In the genomic region with DNA sequence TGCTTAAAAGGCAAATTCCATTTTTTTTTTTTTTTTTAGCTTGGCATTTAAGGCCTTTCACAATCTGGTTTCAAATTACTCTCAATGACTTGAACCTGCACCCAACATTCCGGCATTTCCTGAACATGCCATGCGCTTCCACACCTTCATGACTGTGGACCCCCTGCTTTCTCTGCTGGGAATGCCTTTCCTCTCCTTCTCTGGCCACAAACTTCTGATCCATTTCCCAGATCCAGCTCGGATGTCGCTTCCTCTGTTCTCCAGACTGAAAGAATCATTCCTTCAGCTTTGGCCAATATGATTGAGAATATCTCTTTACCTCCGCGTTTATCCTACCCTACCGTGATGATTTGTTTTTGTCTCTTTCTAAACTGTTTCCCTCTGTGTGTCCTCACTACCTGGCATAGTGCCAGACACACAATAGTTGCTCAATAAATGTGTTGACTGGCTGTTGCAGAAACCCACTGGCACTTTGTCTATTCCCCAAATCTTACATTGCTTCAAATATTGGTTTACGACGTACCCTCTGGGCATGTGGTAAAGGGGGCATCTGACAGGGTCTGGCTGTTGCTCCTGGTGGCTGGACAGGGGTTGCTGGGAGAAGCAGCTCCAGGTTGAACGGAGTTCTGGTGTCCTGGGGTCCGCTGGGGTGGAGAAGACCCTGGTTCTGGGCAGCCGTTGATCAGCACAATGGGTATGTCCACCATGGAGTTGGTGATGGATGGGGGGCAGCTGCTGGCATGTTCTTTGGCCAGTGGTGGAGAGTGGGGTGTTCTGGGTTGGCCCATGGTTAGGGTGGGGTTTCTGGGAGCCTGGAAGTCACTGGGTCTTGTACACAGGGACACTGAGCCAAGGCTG, we compare ENCODE assay signal across 12 cellular contexts. TPM values are rescaled to one million over a fixed set of nuclear protein-coding genes. Genes with fewer than 3 reads are reported as not detected.
DNase-seq lines count a peak whose midpoint lies in the region; ATAC-seq, FAIRE-seq and TF ChIP-seq lines count a peak whose summit lies in the region.
"Had no signal": no experiment of that assay in that cellular context is flagged by ENCODE, and none has a peak within 500 bp of the region (broad histone marks: within the 10 kb centered on the region; RNA-seq: fewer than 3 reads in every experiment).

No MANE protein-coding gene starts in this region.

- no peak for ATAC-seq in K562
- ATAC-seq in naive thymus-derived CD4-positive, alpha-beta T cell = no peak

- DNase-seq in AG20443 (ENCODE audit: low spot score) (peak; percentile 57), HL-60 (ENCODE audit: low read depth in 1 of 2, low spot score in 1 of 2) (peak; percentile 23 to 53), K562 (ENCODE audit: extremely low read depth in 1 of 4, low spot score in 3 of 4) (no peak), NCI-H2196 (lab: John Stamatoyannopoulos, UW; ENCODE audit: unreplicated experiment) (no peak), RPMI8226 (no peak), mesendoderm (no peak), cortex of kidney (lab: John Stamatoyannopoulos, UW) (no peak)
- DNase-seq in naive thymus-derived CD4-positive, alpha-beta T cell = no peak
- DNase-seq: NCI-H1417, testis had no signal

- H3K27ac Mint-ChIP-seq in naive thymus-derived CD4-positive, alpha-beta T cell = peak overlapping the region; percentile 4 to 99 (median 68)

- H2AFZ ChIP-seq in K562 (ENCODE audit: low read depth, low read length) = no peak overlapping the region

- intact Hi-C loops in K562 (cut with micrococcal nuclease) = no loop called here
- intact Hi-C loops in naive thymus-derived CD4-positive, alpha-beta T cell (cut with micrococcal nuclease) = no loop called here

- H3K27ac ChIP-seq in HL-60 (replicated peaks) (no peak overlapping the region), K562 (ENCODE audit: extremely low read depth, low read depth, low read length) (no peak overlapping the region), mesendoderm (ENCODE audit: low read depth, low read length) (no peak overlapping the region)
- no peak overlapping the region for H3K27ac ChIP-seq in naive thymus-derived CD4-positive, alpha-beta T cell (ENCODE audit: low read depth, low read length)
- H3K27ac ChIP-seq: ovary, testis, VCaP had no signal

- TF ChIP-seq EP300 in K562 (IDR thresholded peaks at IDR 0.05; ENCODE audit: low read length) = no peak

- H3K56ac ChIP-seq in mesendoderm (ENCODE audit: low read length) = no peak overlapping the region

- H2BK120ac ChIP-seq in mesendoderm (ENCODE audit: low read depth, low read length) = no peak overlapping the region

- TF ChIP-seq CTCF in HL-60 (IDR thresholded peaks at IDR 0.05; ENCODE audit: insufficient read depth, low read length) (no peak), K562 (IDR thresholded peaks at IDR 0.05 in 2 of 3, conservative IDR thresholded peaks at IDR 0.05 in 1 of 3; ENCODE audit: insufficient read depth in 2 of 3, low read depth in 1 of 3, low read length in 3 of 3) (no peak)

- peak overlapping the region in 1 of 10 donors; percentile 0 for H3K4me3 Mint-ChIP-seq in naive thymus-derived CD4-positive, alpha-beta T cell

- TF ChIP-seq POLR2A in K562 (conservative IDR thresholded peaks at IDR 0.05) = no peak

- no TSS peak for BruUV-seq in K562 (replicated peaks; lab: Mats Ljungman, UMichigan)

- no peak overlapping the region for H2BK15ac ChIP-seq in mesendoderm (replicated peaks; ENCODE audit: low read depth)

- H3K23ac ChIP-seq in mesendoderm (ENCODE audit: low read length) = no peak overlapping the region

- H3K4me1 ChIP-seq in K562 (replicated peaks in 1 of 2; ENCODE audit: control insufficient read depth in 2 of 2, insufficient read depth in 2 of 2, low read length in 2 of 2) = peaks cover 38 to 39% of the 10 kb centered on the region in 2 experiments
- H3K4me1 ChIP-seq in naive thymus-derived CD4-positive, alpha-beta T cell (ENCODE audit: control insufficient read depth in 2 of 2, insufficient read depth in 2 of 2, low read length in 2 of 2) = peaks cover 25 to 31% of the 10 kb centered on the region in 2 donors
- H3K4me1 ChIP-seq in mesendoderm (ENCODE audit: control insufficient read depth, low read depth, low read length) = peaks cover 33% of the 10 kb centered on the region
- H3K4me1 ChIP-seq: testis had no signal

- H2BK5ac ChIP-seq in mesendoderm (ENCODE audit: low read length) = no peak overlapping the region

- FAIRE-seq in K562 (lab: Jason Lieb, UNC) = no peak

- CTCF ChIA-PET in K562 (lab: Yijun Ruan, JAX; ENCODE audit: low intra/inter-chr PET ratio) = no interaction called here
- CTCF ChIA-PET in naive thymus-derived CD4-positive, alpha-beta T cell (lab: Charles Lee) = interaction anchor here (0.7 kb wide), 1 partner anchor 10 kb away, joined by 3 read pairs; no protein-coding TSS in a partner anchor

- no peaks in the 10 kb centered on the region for H3K27me3 Mint-ChIP-seq in naive thymus-derived CD4-positive, alpha-beta T cell

- H3K4me2 ChIP-seq in K562 (ENCODE audit: insufficient read depth, low read length) (no peak overlapping the region), mesendoderm (ENCODE audit: low read length) (no peak overlapping the region)

- no peak overlapping the region for H4K8ac ChIP-seq in mesendoderm (ENCODE audit: low read depth, low read length)

- POLR2A ChIA-PET in K562 (lab: Yijun Ruan, JAX) = interaction anchor here (0.6 to 2.9 kb wide), 5 partner anchors 11 to 1036 kb away, joined by 3 to 13 read pairs (median 3); no protein-coding TSS in a partner anchor
- POLR2A ChIA-PET in naive thymus-derived CD4-positive, alpha-beta T cell (lab: Charles Lee) = interaction anchor here (0.5 to 1.1 kb wide), 4 partner anchors 10 to 40 kb away, joined by 3 to 6 read pairs (median 4); no protein-coding TSS in a partner anchor

- H3K4ac ChIP-seq in mesendoderm (ENCODE audit: low read depth, low read length) = no peak overlapping the region

- H3K4me3 ChIP-seq in HL-60 (replicated peaks; ENCODE audit: insufficient read depth, low read length) (no peak overlapping the region), K562 (no peak overlapping the region), mesendoderm (ENCODE audit: low read length) (no peak overlapping the region)
- no peak overlapping the region for H3K4me3 ChIP-seq in naive thymus-derived CD4-positive, alpha-beta T cell (ENCODE audit: low read length)
- H3K4me3 ChIP-seq: ovary, testis had no signal

- H3K27me3 ChIP-seq in HL-60 (ENCODE audit: insufficient read depth, poor library complexity, severe bottlenecking) (peaks cover 30% of the 10 kb centered on the region), K562 (ENCODE audit: control insufficient read depth in 2 of 2, insufficient read depth in 2 of 2, low read length in 2 of 2) (no peaks in the 10 kb centered on the region), mesendoderm (ENCODE audit: insufficient read depth, low read length, poor library complexity) (no peaks in the 10 kb centered on the region)
- no peaks in the 10 kb centered on the region for H3K27me3 ChIP-seq in naive thymus-derived CD4-positive, alpha-beta T cell (ENCODE audit: control insufficient read depth in 2 of 2, insufficient read depth in 2 of 2, low read length in 2 of 2)
- H3K27me3 ChIP-seq: ovary, testis had no signal

- H3K4me1 Mint-ChIP-seq in naive thymus-derived CD4-positive, alpha-beta T cell = peaks cover 31 to 85% (median 78%) of the 10 kb centered on the region in 7 donors

- H3K9ac ChIP-seq in K562 (ENCODE audit: insufficient read depth in 1 of 2, low read depth in 2 of 2, low read length in 2 of 2) = no peak overlapping the region
- no peak overlapping the region for H3K9ac ChIP-seq in mesendoderm (ENCODE audit: low read length)

- no peaks in the 10 kb centered on the region for H4K20me1 ChIP-seq in K562 (replicated peaks; ENCODE audit: control insufficient read depth, insufficient read depth, low read length)

- no peak overlapping the region for H4K5ac ChIP-seq in mesendoderm (ENCODE audit: low read length)

- no peak overlapping the region for H2AK5ac ChIP-seq in mesendoderm (ENCODE audit: low read length)

- no peak overlapping the region for H3K18ac ChIP-seq in mesendoderm (ENCODE audit: low read length)

- in situ Hi-C loops in K562 (cut with MboI) = no loop called here

- peaks cover 0 to 2% (median 0%) of the 10 kb centered on the region in 5 donors for H3K36me3 Mint-ChIP-seq in naive thymus-derived CD4-positive, alpha-beta T cell

- H3K9me3 ChIP-seq in K562 (replicated peaks; ENCODE audit: control insufficient read depth, insufficient read depth, low read depth, low read length) = no peaks in the 10 kb centered on the region
- H3K9me3 ChIP-seq in naive thymus-derived CD4-positive, alpha-beta T cell (ENCODE audit: control insufficient read depth in 2 of 3, low read length in 3 of 3) = no peaks in the 10 kb centered on the region
- H3K9me3 ChIP-seq: ovary, testis had no signal

- H3K36me3 ChIP-seq in K562 (ENCODE audit: control insufficient read depth, insufficient read depth, low read length) (no peaks in the 10 kb centered on the region), mesendoderm (ENCODE audit: control insufficient read depth, insufficient read depth, low read length) (no peaks in the 10 kb centered on the region)
- no peaks in the 10 kb centered on the region for H3K36me3 ChIP-seq in naive thymus-derived CD4-positive, alpha-beta T cell (ENCODE audit: control insufficient read depth in 2 of 3, insufficient read depth in 3 of 3, low read length in 3 of 3)
- H3K36me3 ChIP-seq: ovary had no signal

- no peaks in the 10 kb centered on the region for H3K9me1 ChIP-seq in K562 (ENCODE audit: control insufficient read depth, insufficient read depth, low read length)

- no peaks in the 10 kb centered on the region for H3K9me3 Mint-ChIP-seq in naive thymus-derived CD4-positive, alpha-beta T cell

- 38% methylated on average over 12 of the region's 12 CpGs for WGBS in K562 (ENCODE audit: insufficient coverage, low coverage, missing lambda C conversion rate)
- WGBS in mesendoderm (ENCODE audit: extremely low coverage, insufficient coverage, low lambda C conversion rate) = no CpG with 5 or more reads among the region's 12 CpGs

- TF ChIP-seq RAD21 in K562 (CRISPR knock-in tag; conservative IDR thresholded peaks at IDR 0.05 in 1 of 2, IDR thresholded peaks at IDR 0.05 in 1 of 2) = no peak

- no peaks in the 10 kb centered on the region for H3K79me1 ChIP-seq in mesendoderm (ENCODE audit: low read length)

- H3K79me2 ChIP-seq in K562 (ENCODE audit: control insufficient read depth, insufficient read depth, low read length) = no peaks in the 10 kb centered on the region
- no peaks in the 10 kb centered on the region for H3K79me2 ChIP-seq in mesendoderm (ENCODE audit: control insufficient read depth, insufficient read depth, low read length)

RNA-seq across cellular contexts. Expression of gene TNS4, which starts 14.7 kb away (rescaled TPM):
- 2.1 and 5.8 TPM in 2 replicates for total RNA-seq in K562 (2011; cell fraction: chromatin; rRNA removed; ENCODE audit: low replicate concordance)
- total RNA-seq in K562 (2011; cell fraction: nucleolus; rRNA removed) = 1.4 and 1.7 TPM in 2 replicates
- total RNA-seq in K562 (2011; cell fraction: nucleoplasm; rRNA removed) = 2.7 and 2.8 TPM in 2 replicates
- 0.18 and 0.24 TPM in 2 replicates for total RNA-seq in K562 (2014; rRNA removed)
- 0.06 and 0.11 TPM in 2 replicates for total RNA-seq in K562 (2014; rRNA removed; fragmentation: Illumina TruSeq; extraction: Trizol)
- total RNA-seq in K562 (2015; rRNA removed; fragmentation: Illumina TruSeq; extraction: Trizol) = not detected in 2 replicates
- total RNA-seq in K562 (2021) = 0.73 and 0.78 TPM in 2 replicates
- 0.15 and 0.53 TPM in 2 replicates for polyA plus RNA-seq in K562 (2011; rRNA removed)
- polyA plus RNA-seq in K562 (2011; cell fraction: cytosol; rRNA removed) = 0.09 and 0.89 TPM in 2 replicates
- polyA plus RNA-seq in K562 (2011; cell fraction: nucleus; rRNA removed) = 0.38 and 4.1 TPM in 2 replicates
- 0.49 and 1.4 TPM in 2 replicates for polyA plus RNA-seq in K562 (2012)
- 0.54 and 0.61 TPM in 2 replicates for polyA plus RNA-seq in K562 (2014; fragmentation: Illumina TruSeq; extraction: Trizol)
- under 1 TPM; 0.04 to 0.07 TPM for polyA plus RNA-seq in K562 (2014; fragmentation: Nextera tagmentation; extraction: Ambion mirVana)
- polyA plus RNA-seq in K562 (2014; rRNA removed) = 0.29 and 0.40 TPM in 2 replicates
- polyA minus RNA-seq in K562 (2011; rRNA and poly(A)+ RNA removed) = 1.1 TPM in 1 of 2 replicates, not detected in the other
- 1.1 TPM in 1 of 2 replicates, not detected in the other for polyA minus RNA-seq in K562 (2011; cell fraction: cytosol; rRNA and poly(A)+ RNA removed)
- 0.22 and 2.7 TPM in 2 replicates for polyA minus RNA-seq in K562 (2011; cell fraction: nucleus; rRNA and poly(A)+ RNA removed)
- 10 to 100 TPM in 1 of 5 experiments, 1 to 10 TPM in 2, not detected in 2; 1.2 to 10.3 (median 1.3) TPM for total RNA-seq in naive thymus-derived CD4-positive, alpha-beta T cell
- not detected for polyA plus RNA-seq in naive thymus-derived CD4-positive, alpha-beta T cell
- polyA plus RNA-seq in mesendoderm (2013, experiment 1 of 2) = 5.7 TPM
- 4.9 TPM for polyA plus RNA-seq in mesendoderm (2013, experiment 2 of 2)

RNA-seq across cellular contexts. Expression of gene IGFBP4, which starts 43.5 kb away (rescaled TPM):
- total RNA-seq in K562 (2011; cell fraction: chromatin; rRNA removed; ENCODE audit: low replicate concordance) = 53.3 and 148 TPM in 2 replicates
- 159 and 208 TPM in 2 replicates for total RNA-seq in K562 (2011; cell fraction: nucleolus; rRNA removed)
- total RNA-seq in K562 (2011; cell fraction: nucleoplasm; rRNA removed) = 156 and 209 TPM in 2 replicates
- total RNA-seq in K562 (2014; rRNA removed) (17.8 and 18.6 TPM in 2 replicates), K562 (2014; rRNA removed; fragmentation: Illumina TruSeq; extraction: Trizol) (18.1 and 18.3 TPM in 2 replicates), K562 (2015; rRNA removed; fragmentation: Illumina TruSeq; extraction: Trizol) (12.0 and 12.6 TPM in 2 replicates), K562 (2021) (87.6 and 99.8 TPM in 2 replicates)
- polyA plus RNA-seq in K562 (2011; rRNA removed) (47.2 and 98.1 TPM in 2 replicates), K562 (2014; fragmentation: Illumina TruSeq; extraction: Trizol) (46.6 and 64.4 TPM in 2 replicates), K562 (2014; fragmentation: Nextera tagmentation; extraction: Ambion mirVana) (10 to 100 TPM in 1 of 2 experiments, 1 to 10 TPM in 1; 8.8 to 10.8 TPM), K562 (2014; rRNA removed) (37.5 and 43.5 TPM in 2 replicates)
- polyA plus RNA-seq in K562 (2011; cell fraction: cytosol; rRNA removed) = 47.0 and 129 TPM in 2 replicates
- 23.9 and 76.5 TPM in 2 replicates for polyA plus RNA-seq in K562 (2011; cell fraction: nucleus; rRNA removed)
- polyA plus RNA-seq in K562 (2012) = 64.1 and 158 TPM in 2 replicates
- polyA minus RNA-seq in K562 (2011; rRNA and poly(A)+ RNA removed) = 39.8 and 98.7 TPM in 2 replicates
- polyA minus RNA-seq in K562 (2011; cell fraction: cytosol; rRNA and poly(A)+ RNA removed) = 51.3 and 106 TPM in 2 replicates
- polyA minus RNA-seq in K562 (2011; cell fraction: nucleus; rRNA and poly(A)+ RNA removed) = 11.2 and 17.0 TPM in 2 replicates
- total RNA-seq in naive thymus-derived CD4-positive, alpha-beta T cell = 100 to 1,000 TPM in 1 of 5 experiments, 1 to 10 TPM in 4; 1.5 to 116 (median 1.9) TPM
- polyA plus RNA-seq in naive thymus-derived CD4-positive, alpha-beta T cell = 1 to 10 TPM in 1 of 2 donors, under 1 TPM in 1; 0.45 to 1.0 TPM
- polyA plus RNA-seq in mesendoderm (2013, experiment 1 of 2) = 39.6 TPM
- polyA plus RNA-seq in mesendoderm (2013, experiment 2 of 2) = 39.0 TPM

Comparison
In these comparisons a context has a peak if more than half of its experiments do, and no peak if none do; other contexts are left out.
1. DNase-seq: peak in AG20443 (single experiment) and HL-60 (2 of 2); none in K562 (0 of 4), naive thymus-derived CD4-positive, alpha-beta T cell (0 of 9), NCI-H2196 (single experiment), RPMI8226 (single experiment), mesendoderm (single experiment) and cortex of kidney (single experiment).